In the genomic region with DNA sequence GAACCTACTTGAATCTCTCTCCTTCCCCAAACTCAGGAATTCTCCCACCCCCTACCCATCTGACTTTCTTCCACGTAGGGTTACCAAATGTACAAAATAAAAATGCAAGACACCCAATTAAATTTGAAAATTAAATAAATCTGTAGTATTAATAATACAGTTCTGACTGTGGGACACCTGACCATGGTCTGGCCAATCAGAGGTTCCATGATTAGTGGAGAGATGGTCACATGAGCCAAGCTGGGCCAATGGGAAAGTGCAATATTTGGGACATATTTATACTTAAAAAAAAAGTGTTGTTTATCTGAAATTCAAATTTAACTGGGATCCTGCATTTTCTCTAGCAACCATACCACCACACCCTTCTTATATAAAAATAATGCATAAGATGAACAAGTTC, we compare ENCODE assay signal across 3 cellular contexts.
A peak's percentile ranks its signal among the peaks of the same experiment; 100 is the strongest.
TF ChIP-seq lines count a peak whose summit lies in the region.

No MANE protein-coding gene starts in this region.

TF ChIP-seq in GM23338, 12 proteins besides CTCF, POLR2A, EP300 and RAD21 (continues in another document):
- TF ChIP-seq ZNF331 (CRISPR knock-in tag; IDR thresholded peaks at IDR 0.05; ENCODE audit: low read depth) (no peak), POLR2AphosphoS5 (IDR thresholded peaks at IDR 0.05; ENCODE audit: low read depth) (no peak), JUNB (IDR thresholded peaks at IDR 0.05; ENCODE audit: unreplicated experiment) (no peak), CREB1 (CRISPR knock-in tag; IDR thresholded peaks at IDR 0.05; ENCODE audit: low read depth) (no peak), EZH2 (IDR thresholded peaks at IDR 0.05; ENCODE audit: low read depth, unreplicated experiment) (no peak), EZH2phosphoT487 (IDR thresholded peaks at IDR 0.05; ENCODE audit: unreplicated experiment) (no peak), NANOG (IDR thresholded peaks at IDR 0.05; ENCODE audit: borderline replicate concordance) (no peak)
- TF ChIP-seq, protein P1, sequence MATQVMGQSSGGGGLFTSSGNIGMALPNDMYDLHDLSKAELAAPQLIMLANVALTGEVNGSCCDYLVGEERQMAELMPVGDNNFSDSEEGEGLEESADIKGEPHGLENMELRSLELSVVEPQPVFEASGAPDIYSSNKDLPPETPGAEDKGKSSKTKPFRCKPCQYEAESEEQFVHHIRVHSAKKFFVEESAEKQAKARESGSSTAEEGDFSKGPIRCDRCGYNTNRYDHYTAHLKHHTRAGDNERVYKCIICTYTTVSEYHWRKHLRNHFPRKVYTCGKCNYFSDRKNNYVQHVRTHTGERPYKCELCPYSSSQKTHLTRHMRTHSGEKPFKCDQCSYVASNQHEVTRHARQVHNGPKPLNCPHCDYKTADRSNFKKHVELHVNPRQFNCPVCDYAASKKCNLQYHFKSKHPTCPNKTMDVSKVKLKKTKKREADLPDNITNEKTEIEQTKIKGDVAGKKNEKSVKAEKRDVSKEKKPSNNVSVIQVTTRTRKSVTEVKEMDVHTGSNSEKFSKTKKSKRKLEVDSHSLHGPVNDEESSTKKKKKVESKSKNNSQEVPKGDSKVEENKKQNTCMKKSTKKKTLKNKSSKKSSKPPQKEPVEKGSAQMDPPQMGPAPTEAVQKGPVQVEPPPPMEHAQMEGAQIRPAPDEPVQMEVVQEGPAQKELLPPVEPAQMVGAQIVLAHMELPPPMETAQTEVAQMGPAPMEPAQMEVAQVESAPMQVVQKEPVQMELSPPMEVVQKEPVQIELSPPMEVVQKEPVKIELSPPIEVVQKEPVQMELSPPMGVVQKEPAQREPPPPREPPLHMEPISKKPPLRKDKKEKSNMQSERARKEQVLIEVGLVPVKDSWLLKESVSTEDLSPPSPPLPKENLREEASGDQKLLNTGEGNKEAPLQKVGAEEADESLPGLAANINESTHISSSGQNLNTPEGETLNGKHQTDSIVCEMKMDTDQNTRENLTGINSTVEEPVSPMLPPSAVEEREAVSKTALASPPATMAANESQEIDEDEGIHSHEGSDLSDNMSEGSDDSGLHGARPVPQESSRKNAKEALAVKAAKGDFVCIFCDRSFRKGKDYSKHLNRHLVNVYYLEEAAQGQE (IDR thresholded peaks at IDR 0.05; ENCODE audit: unreplicated experiment) = no peak

TF ChIP-seq in SK-N-SH treated with all-trans-retinoic acid at 6 μM for 48 hours, 23 proteins besides CTCF, POLR2A, EP300 and RAD21:
- TF ChIP-seq ZC3H10 (CRISPR knock-in tag; IDR thresholded peaks at IDR 0.05) (no peak), OSR1 (CRISPR knock-in tag; IDR thresholded peaks at IDR 0.05) (no peak), SNAI2 (CRISPR knock-in tag; IDR thresholded peaks at IDR 0.05) (no peak), ZNF70 (CRISPR knock-in tag; IDR thresholded peaks at IDR 0.05) (no peak), RARB (CRISPR knock-in tag; IDR thresholded peaks at IDR 0.05) (no peak), ZFP30 (CRISPR knock-in tag; IDR thresholded peaks at IDR 0.05) (no peak), ISL1 (CRISPR knock-in tag; IDR thresholded peaks at IDR 0.05) (no peak), ARNTL (CRISPR knock-in tag; IDR thresholded peaks at IDR 0.05; ENCODE audit: borderline replicate concordance, low read depth) (no peak), BACH2 (CRISPR knock-in tag; IDR thresholded peaks at IDR 0.05; ENCODE audit: borderline replicate concordance) (no peak)
- TF ChIP-seq, protein P2, sequence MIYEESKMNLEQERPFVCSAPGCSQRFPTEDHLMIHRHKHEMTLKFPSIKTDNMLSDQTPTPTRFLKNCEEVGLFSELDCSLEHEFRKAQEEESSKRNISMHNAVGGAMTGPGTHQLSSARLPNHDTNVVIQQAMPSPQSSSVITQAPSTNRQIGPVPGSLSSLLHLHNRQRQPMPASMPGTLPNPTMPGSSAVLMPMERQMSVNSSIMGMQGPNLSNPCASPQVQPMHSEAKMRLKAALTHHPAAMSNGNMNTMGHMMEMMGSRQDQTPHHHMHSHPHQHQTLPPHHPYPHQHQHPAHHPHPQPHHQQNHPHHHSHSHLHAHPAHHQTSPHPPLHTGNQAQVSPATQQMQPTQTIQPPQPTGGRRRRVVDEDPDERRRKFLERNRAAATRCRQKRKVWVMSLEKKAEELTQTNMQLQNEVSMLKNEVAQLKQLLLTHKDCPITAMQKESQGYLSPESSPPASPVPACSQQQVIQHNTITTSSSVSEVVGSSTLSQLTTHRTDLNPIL (CRISPR knock-in tag; IDR thresholded peaks at IDR 0.05; ENCODE audit: low read depth) = no peak
- TF ChIP-seq, protein P3, sequence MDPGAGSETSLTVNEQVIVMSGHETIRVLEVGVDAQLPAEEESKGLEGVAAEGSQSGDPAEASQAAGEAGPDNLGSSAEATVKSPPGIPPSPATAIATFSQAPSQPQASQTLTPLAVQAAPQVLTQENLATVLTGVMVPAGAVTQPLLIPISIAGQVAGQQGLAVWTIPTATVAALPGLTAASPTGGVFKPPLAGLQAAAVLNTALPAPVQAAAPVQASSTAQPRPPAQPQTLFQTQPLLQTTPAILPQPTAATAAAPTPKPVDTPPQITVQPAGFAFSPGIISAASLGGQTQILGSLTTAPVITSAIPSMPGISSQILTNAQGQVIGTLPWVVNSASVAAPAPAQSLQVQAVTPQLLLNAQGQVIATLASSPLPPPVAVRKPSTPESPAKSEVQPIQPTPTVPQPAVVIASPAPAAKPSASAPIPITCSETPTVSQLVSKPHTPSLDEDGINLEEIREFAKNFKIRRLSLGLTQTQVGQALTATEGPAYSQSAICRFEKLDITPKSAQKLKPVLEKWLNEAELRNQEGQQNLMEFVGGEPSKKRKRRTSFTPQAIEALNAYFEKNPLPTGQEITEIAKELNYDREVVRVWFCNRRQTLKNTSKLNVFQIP (CRISPR knock-in tag; IDR thresholded peaks at IDR 0.05; ENCODE audit: borderline replicate concordance, low read depth) = no peak
- TF ChIP-seq, protein P4, sequence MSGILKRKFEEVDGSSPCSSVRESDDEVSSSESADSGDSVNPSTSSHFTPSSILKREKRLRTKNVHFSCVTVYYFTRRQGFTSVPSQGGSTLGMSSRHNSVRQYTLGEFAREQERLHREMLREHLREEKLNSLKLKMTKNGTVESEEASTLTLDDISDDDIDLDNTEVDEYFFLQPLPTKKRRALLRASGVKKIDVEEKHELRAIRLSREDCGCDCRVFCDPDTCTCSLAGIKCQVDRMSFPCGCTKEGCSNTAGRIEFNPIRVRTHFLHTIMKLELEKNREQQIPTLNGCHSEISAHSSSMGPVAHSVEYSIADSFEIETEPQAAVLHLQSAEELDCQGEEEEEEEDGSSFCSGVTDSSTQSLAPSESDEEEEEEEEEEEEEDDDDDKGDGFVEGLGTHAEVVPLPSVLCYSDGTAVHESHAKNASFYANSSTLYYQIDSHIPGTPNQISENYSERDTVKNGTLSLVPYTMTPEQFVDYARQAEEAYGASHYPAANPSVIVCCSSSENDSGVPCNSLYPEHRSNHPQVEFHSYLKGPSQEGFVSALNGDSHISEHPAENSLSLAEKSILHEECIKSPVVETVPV (CRISPR knock-in tag; IDR thresholded peaks at IDR 0.05) = no peak
TF ChIP-seq in SK-N-SH treated with all-trans-retinoic acid at 6 μM for 48 hours: peak in this region for 0.

TF ChIP-seq in H1, 55 proteins besides CTCF, POLR2A, EP300 and RAD21:
- TF ChIP-seq, protein P5, sequence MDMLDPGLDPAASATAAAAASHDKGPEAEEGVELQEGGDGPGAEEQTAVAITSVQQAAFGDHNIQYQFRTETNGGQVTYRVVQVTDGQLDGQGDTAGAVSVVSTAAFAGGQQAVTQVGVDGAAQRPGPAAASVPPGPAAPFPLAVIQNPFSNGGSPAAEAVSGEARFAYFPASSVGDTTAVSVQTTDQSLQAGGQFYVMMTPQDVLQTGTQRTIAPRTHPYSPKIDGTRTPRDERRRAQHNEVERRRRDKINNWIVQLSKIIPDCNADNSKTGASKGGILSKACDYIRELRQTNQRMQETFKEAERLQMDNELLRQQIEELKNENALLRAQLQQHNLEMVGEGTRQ (IDR thresholded peaks at IDR 0.05; ENCODE audit: low read length) = peak; percentile 53; the same call in 1 of the 2 replicates
- TF ChIP-seq CEBPB (IDR thresholded peaks at IDR 0.05; ENCODE audit: low read depth, low read length) = no peak
TF ChIP-seq in H1: peak in this region for 1.
